ENCODE assay signal across 8 cellular contexts in genomic region chr1:112955678-112956502, GRCh38. TPM values are rescaled to one million over a fixed set of nuclear protein-coding genes. Genes with fewer than 3 reads are reported as not detected.
DNase-seq lines count a peak whose midpoint lies in the region; ATAC-seq and TF ChIP-seq lines count a peak whose summit lies in the region.

TSS of gene SLC16A1 (minus strand) at chr1:112956196. CDS start at chr1:112929308, 26,888 bp downstream.

- RAD21 ChIA-PET in HCT116 (lab: Charles Lee; ENCODE audit: low non-redundant PET in 1 of 2, low total read pairs in 2 of 2, uncharacterized antibody in 2 of 2, unreplicated experiment in 2 of 2) = interaction anchor here in 1 of 2 experiments (1.1 kb wide), 1 partner anchor 152 kb away, joined by 3 read pairs; no protein-coding TSS in a partner anchor

- H3K4me3 ChIP-seq in HCT116 (replicated peaks in 1 of 2; ENCODE audit: low read depth in 1 of 2, low read length in 2 of 2) = peak within 1 kb of the TSS; percentile 76 to 84
- H3K4me3 ChIP-seq in MM.1S (ENCODE audit: low read length) = peak within 1 kb of the TSS; percentile 83
- peak within 1 kb of the TSS; percentile 79 for H3K4me3 ChIP-seq in fibroblast of villous mesenchyme (ENCODE audit: low read depth, low read length)
- H3K4me3 ChIP-seq in neural progenitor cell = peak within 1 kb of the TSS; percentile 69
- peak within 1 kb of the TSS; percentile 91 to 93 for H3K4me3 ChIP-seq in stomach smooth muscle (ENCODE audit: low read length in 2 of 2)

- no peaks in the 10 kb centered on the region for H3K9me3 ChIP-seq in HCT116 (ENCODE audit: control insufficient read depth in 1 of 2, insufficient read depth in 1 of 2, low read depth in 1 of 2, low read length in 2 of 2)
- H3K9me3 ChIP-seq in MM.1S (replicated peaks; ENCODE audit: insufficient read depth, low read length) = no peaks in the 10 kb centered on the region
- H3K9me3 ChIP-seq in neural progenitor cell (ENCODE audit: low read depth) = no peaks in the 10 kb centered on the region
- H3K9me3 ChIP-seq in stomach smooth muscle (ENCODE audit: control insufficient read depth in 2 of 2, low read length in 2 of 2) = no peaks in the 10 kb centered on the region

- CTCF ChIA-PET in HCT116 (lab: Charles Lee) = interaction anchor here (1.3 kb wide), 1 partner anchor 117 kb away, joined by 6 read pairs; the partner anchor contains the start of gene LRIG2

- peaks cover 5% of the 10 kb centered on the region for H3F3A ChIP-seq in MM.1S (ENCODE audit: insufficient read depth, low read length)
- H3F3A ChIP-seq in neural progenitor cell (ENCODE audit: low read depth) = peaks cover 47% of the 10 kb centered on the region

- H3K9ac ChIP-seq in HCT116 (ENCODE audit: low read length) (peak within 1 kb of the TSS; percentile 91), MM.1S (ENCODE audit: low read length) (peak within 1 kb of the TSS; percentile 89), neural progenitor cell (peak within 1 kb of the TSS; percentile 37), stomach smooth muscle (ENCODE audit: low read length in 2 of 2) (peak within 1 kb of the TSS; percentile 84 to 92)

- H3K4me1 ChIP-seq in HCT116 (ENCODE audit: control insufficient read depth in 1 of 2, insufficient read depth in 2 of 2, low read length in 2 of 2) = peaks cover 8 to 32% of the 10 kb centered on the region in 2 experiments
- H3K4me1 ChIP-seq in MM.1S (ENCODE audit: low read length) = no peaks in the 10 kb centered on the region
- H3K4me1 ChIP-seq in neural progenitor cell = peaks cover 41% of the 10 kb centered on the region
- H3K4me1 ChIP-seq in stomach smooth muscle (ENCODE audit: control insufficient read depth, insufficient read depth, low read length) = peaks cover 13% of the 10 kb centered on the region

- no peaks in the 10 kb centered on the region for H3K27me3 ChIP-seq in HCT116 (ENCODE audit: insufficient read depth, low read length)
- H3K27me3 ChIP-seq in MM.1S (replicated peaks; ENCODE audit: insufficient read depth, low read length) = no peaks in the 10 kb centered on the region
- H3K27me3 ChIP-seq in neural progenitor cell = no peaks in the 10 kb centered on the region
- no peaks in the 10 kb centered on the region for H3K27me3 ChIP-seq in stomach smooth muscle (ENCODE audit: control insufficient read depth in 1 of 2, insufficient read depth in 2 of 2, low read length in 2 of 2)

- H3K36me3 ChIP-seq in HCT116 (ENCODE audit: control insufficient read depth in 1 of 2, insufficient read depth in 2 of 2, low read length in 2 of 2) = peaks cover 2 to 8% of the 10 kb centered on the region in 2 experiments; a peak in 3 of 4 replicates
- H3K36me3 ChIP-seq in MM.1S (replicated peaks; ENCODE audit: insufficient read depth, low read length) = no peaks in the 10 kb centered on the region
- peaks cover under 1% of the 10 kb centered on the region for H3K36me3 ChIP-seq in neural progenitor cell
- no peaks in the 10 kb centered on the region for H3K36me3 ChIP-seq in stomach smooth muscle (ENCODE audit: control insufficient read depth in 2 of 2, insufficient read depth in 2 of 2, low read length in 2 of 2)

- H3K27ac ChIP-seq in HCT116 (ENCODE audit: low read depth, low read length) (peak within 1 kb of the TSS; percentile 87), MM.1S (ENCODE audit: low read length) (peak within 1 kb of the TSS; percentile 80), neural progenitor cell (peak within 1 kb of the TSS; percentile 73), stomach smooth muscle (ENCODE audit: low read length) (peak within 1 kb of the TSS; percentile 88)

- intact Hi-C loops in HCT116 (cut with micrococcal nuclease) = loop anchor here (1.0 to 5.0 kb wide), 3 partner anchors 75 to 239 kb away; partner anchors contain the start of gene PPM1J

- peaks cover 36% of the 10 kb centered on the region for H3K4me1 Mint-ChIP-seq in neural progenitor cell

- peak; percentile 86 for ATAC-seq in HCT116

- H3K4me2 ChIP-seq in HCT116 (ENCODE audit: low read length) (peak within 1 kb of the TSS; percentile 92), MM.1S (ENCODE audit: low read depth, low read length) (peak within 1 kb of the TSS; percentile 74), neural progenitor cell (peak within 1 kb of the TSS; percentile 91)

- no peak within 1 kb of the TSS for H2AFZ ChIP-seq in HCT116 (ENCODE audit: low read depth, low read length, poor library complexity, severe bottlenecking)
- H2AFZ ChIP-seq in MM.1S (ENCODE audit: low read length) = peak within 1 kb of the TSS; percentile 61
- H2AFZ ChIP-seq in neural progenitor cell (replicated peaks) = peak within 1 kb of the TSS; percentile 97

- H3K9me2 ChIP-seq in HCT116 (ENCODE audit: insufficient read depth) = no peaks in the 10 kb centered on the region
- H3K9me2 ChIP-seq in MM.1S (replicated peaks; ENCODE audit: insufficient read depth, low read length) = no peaks in the 10 kb centered on the region

- peaks cover 93% of the 10 kb centered on the region for H3K79me2 ChIP-seq in HCT116 (ENCODE audit: insufficient read depth, low read length)
- H3K79me2 ChIP-seq in MM.1S (ENCODE audit: low read length) = peaks cover 83% of the 10 kb centered on the region
- peaks cover 90% of the 10 kb centered on the region for H3K79me2 ChIP-seq in neural progenitor cell (ENCODE audit: low read depth)

- peak; percentile 45 for TF ChIP-seq RAD21 in HCT116 (IDR thresholded peaks at IDR 0.05; ENCODE audit: low read depth)

- POLR2A ChIA-PET in HCT116 (lab: Charles Lee) = interaction anchor here (0.9 to 1.7 kb wide), 12 partner anchors 9 to 240 kb away, joined by 3 to 25 read pairs (median 4); partner anchors contain the start of genes LRIG2 and PPM1J

- H3K9me3 Mint-ChIP-seq in neural progenitor cell = peaks cover 3% of the 10 kb centered on the region

- H3K36me3 Mint-ChIP-seq in neural progenitor cell = peaks cover 19% of the 10 kb centered on the region

- TF ChIP-seq CTCF in HCT116 (IDR thresholded peaks at IDR 0.05 in 2 of 3, conservative IDR thresholded peaks at IDR 0.05 in 1 of 3; ENCODE audit: borderline replicate concordance in 1 of 3, insufficient read depth in 1 of 3, low read depth in 2 of 3, low read length in 2 of 3) (no peak), MM.1S (IDR thresholded peaks at IDR 0.05; ENCODE audit: low read length) (no peak), fibroblast of villous mesenchyme (IDR thresholded peaks at IDR 0.05; ENCODE audit: insufficient read depth, low read depth, low read length) (peak; percentile 45), neural progenitor cell (IDR thresholded peaks at IDR 0.05) (peak; percentile 25)

- H3K27me3 Mint-ChIP-seq in neural progenitor cell (ENCODE audit: insufficient read depth, low read depth) = peaks cover 4% of the 10 kb centered on the region

- H3K4me3 Mint-ChIP-seq in neural progenitor cell = peak within 1 kb of the TSS; percentile 98

- TF ChIP-seq POLR2A in HCT116 (IDR thresholded peaks at IDR 0.05; ENCODE audit: borderline replicate concordance, extremely low read depth, insufficient read depth, insufficient read length) = peak; percentile 99

- DNase-seq in GM03348 (ENCODE audit: low spot score) = peak; percentile 98
- DNase-seq in HCT116 (ENCODE audit: low read depth, low spot score) = peak; percentile 74
- peak; percentile 82 for DNase-seq in MM.1S
- peak; percentile 87 for DNase-seq in SHP77 treated with DMSO at 0.1 percent for 48 hours (lab: John Stamatoyannopoulos, UW)
- peak; percentile 96 for DNase-seq in activated effector memory CD4-positive, alpha-beta T cell treated with anti-CD3 and anti-CD28 coated beads, Interleukin-2, amount 50 U/mL, for 16 hours
- DNase-seq in fibroblast of villous mesenchyme (ENCODE audit: low read depth) = peak; percentile 96
- DNase-seq in neural progenitor cell (ENCODE audit: low spot score) = peak; percentile 95

- no TSS peak for BruUV-seq in HCT116 (replicated peaks; lab: Mats Ljungman, UMichigan)

- peak within 1 kb of the TSS; percentile 93 for H3K27ac Mint-ChIP-seq in neural progenitor cell

- peaks cover 18% of the 10 kb centered on the region; the same call in 1 of the 2 replicates for H4K20me1 ChIP-seq in HCT116 (ENCODE audit: insufficient read depth)
- no peaks in the 10 kb centered on the region for H4K20me1 ChIP-seq in MM.1S (ENCODE audit: insufficient read depth, low read length)
- H4K20me1 ChIP-seq in neural progenitor cell (ENCODE audit: low read depth) = peaks cover 40% of the 10 kb centered on the region

TF ChIP-seq in HCT116, 20 proteins besides CTCF, POLR2A, EP300 and RAD21:
- TF ChIP-seq JUND (IDR thresholded peaks at IDR 0.05) (no peak), TCF7L2 (IDR thresholded peaks at IDR 0.05; ENCODE audit: borderline replicate concordance, extremely low read depth, insufficient read depth, insufficient read length) (peak; percentile 62), YY1 (IDR thresholded peaks at IDR 0.05; ENCODE audit: extremely low read depth, insufficient replicate concordance, low read depth, low read length) (no peak), POLR2AphosphoS5 (IDR thresholded peaks at IDR 0.05; ENCODE audit: low read depth, low read length) (peak; percentile 99), MAX (IDR thresholded peaks at IDR 0.05) (peak; percentile 92), EZH2phosphoT487 (IDR thresholded peaks at IDR 0.05; ENCODE audit: borderline replicate concordance) (no peak), ELF1 (IDR thresholded peaks at IDR 0.05; ENCODE audit: borderline replicate concordance, low read depth) (no peak), EZH2 (IDR thresholded peaks at IDR 0.05) (no peak), CEBPB (IDR thresholded peaks at IDR 0.05; ENCODE audit: low read depth) (no peak), ZNF274 (IDR thresholded peaks at IDR 0.05; ENCODE audit: low read depth, low read length) (no peak), ZFX (IDR thresholded peaks at IDR 0.05) (peak; percentile 53; the same call in 1 of the 2 replicates), EGR1 (IDR thresholded peaks at IDR 0.05; ENCODE audit: low read depth) (peak; percentile 61), SIN3A (IDR thresholded peaks at IDR 0.05; ENCODE audit: low read depth) (peak; percentile 92), CBX3 (IDR thresholded peaks at IDR 0.05; ENCODE audit: low read depth) (peak; percentile 25; the same call in 1 of the 2 replicates)

RNA-seq across cellular contexts. Expression of gene SLC16A1, which starts in this region (rescaled TPM):
- total RNA-seq in HCT116 (2021; ENCODE audit: unreplicated experiment) (96.7 TPM), fibroblast of villous mesenchyme (71.8 and 129 TPM in 2 replicates), neural progenitor cell (ENCODE audit: low replicate concordance) (136 and 149 TPM in 2 replicates)
- 71.7 and 80.9 TPM in 2 replicates for polyA plus RNA-seq in HCT116 (2012)

Comparison
In these comparisons a context has a peak if more than half of its experiments do, and no peak if none do; other contexts are left out.
1. Peak in every context shown above with its lines: DNase-seq, ATAC-seq, H3K4me3 ChIP-seq and H3K27ac ChIP-seq.
2. H3K9ac ChIP-seq: peak in every context shown above with its lines; median percentile 91 in HCT116; 89 in MM.1S; 88 in stomach smooth muscle; 37 in neural progenitor cell.
3. CTCF ChIP-seq: peak in fibroblast of villous mesenchyme (single experiment) and neural progenitor cell (single experiment); none in HCT116 (0 of 3) and MM.1S (single experiment).